ENCODE assay signal across 8 cellular contexts in genomic region chr17:2222901-2223616, GRCh38.
A peak's percentile ranks its signal among the peaks of the same experiment; 100 is the strongest.
DNase-seq lines count a peak whose midpoint lies in the region; ATAC-seq and TF ChIP-seq lines count a peak whose summit lies in the region.

No MANE protein-coding gene starts in this region.

- H3K27me3 Mint-ChIP-seq in activated T-cell treated with anti-CD3 and anti-CD28 coated beads, Interleukin-2, amount 50 U/mL, for 72 hours (ENCODE audit: low read depth): no peaks in the 10 kb centered on the region

- peak; percentile 80 to 82 for ATAC-seq in activated T-cell treated with anti-CD3 and anti-CD28 coated beads, Interleukin-2, amount 50 U/mL, for 72 hours (replicated peaks in 1 of 2)
- ATAC-seq in heart left ventricle: peak; percentile 93 to 98 (median 96)
- ATAC-seq in HG03469 (IDR thresholded peaks at IDR 0.05; ENCODE audit: unreplicated experiment): no peak

- no peak for TF ChIP-seq CTCF in HEK293 (tag by site-specific recombination; IDR thresholded peaks at IDR 0.05)
- TF ChIP-seq CTCF in heart left ventricle (IDR thresholded peaks at IDR 0.05): peak in 1 of 12 donors; percentile 6

- H3K36me3 ChIP-seq in HEK293 (ENCODE audit: control insufficient read depth in 2 of 2, insufficient read depth in 1 of 2, low read length in 2 of 2): peaks cover 7 to 16% of the 10 kb centered on the region in 2 experiments; a peak in 2 of 3 replicates
- peaks cover 0 to 21% (median 0%) of the 10 kb centered on the region in 9 donors for H3K36me3 ChIP-seq in heart left ventricle

- DNase-seq in A172 (ENCODE audit: low spot score): peak; percentile 68
- peak; percentile 61 to 63 for DNase-seq in activated T-cell treated with anti-CD3 and anti-CD28 coated beads, Interleukin-2, amount 50 U/mL, for 72 hours
- peak in 4 of 5 donors; percentile 59 to 87 (median 72) for DNase-seq in heart left ventricle
- DNase-seq in stimulated activated CD4-positive, alpha-beta T cell treated with anti-CD3 and anti-CD28 coated beads, Interleukin-2, amount 100 ng/mL, for 4 hours (ENCODE audit: low read depth): peak; percentile 12
- no peak for DNase-seq in H4 (ENCODE audit: low spot score)
- DNase-seq in GDM1 (lab: John Stamatoyannopoulos, UW): no peak

- H3K36me3 Mint-ChIP-seq in activated T-cell treated with anti-CD3 and anti-CD28 coated beads, Interleukin-2, amount 50 U/mL, for 72 hours (ENCODE audit: insufficient read depth in 2 of 2): peaks cover 0 to 6% of the 10 kb centered on the region in 2 donors

- peak overlapping the region; percentile 66 for H3K27ac Mint-ChIP-seq in activated T-cell treated with anti-CD3 and anti-CD28 coated beads, Interleukin-2, amount 50 U/mL, for 72 hours

- H3K4me1 Mint-ChIP-seq in activated T-cell treated with anti-CD3 and anti-CD28 coated beads, Interleukin-2, amount 50 U/mL, for 72 hours (ENCODE audit: low read depth): peaks cover 39% of the 10 kb centered on the region

- H3K4me3 ChIP-seq in HEK293 (ENCODE audit: low read depth, low read length) (no peak overlapping the region), heart left ventricle (no peak overlapping the region)

- CTCF ChIA-PET in HEK293 (lab: Yijun Ruan, JAX): interaction anchor here (0.6 to 2.2 kb wide), 8 partner anchors 22 to 355 kb away, joined by 3 to 11 read pairs (median 4); no protein-coding TSS in a partner anchor

- H3K9me3 ChIP-seq in HEK293 (ENCODE audit: control insufficient read depth, insufficient read depth, low read depth, low read length): no peaks in the 10 kb centered on the region
- no peaks in the 10 kb centered on the region for H3K9me3 ChIP-seq in heart left ventricle

- H3K4me1 ChIP-seq in HEK293 (ENCODE audit: control insufficient read depth, insufficient read depth, low read length) (peaks cover 3% of the 10 kb centered on the region; the same call in 1 of the 2 replicates), heart left ventricle (peaks cover 0 to 32% (median 15%) of the 10 kb centered on the region in 12 donors)

- POLR2A ChIA-PET in HEK293 (lab: Yijun Ruan, JAX): no interaction called here

- H3K27ac ChIP-seq in HEK293 (ENCODE audit: extremely low read depth, low read depth, low read length) (no peak overlapping the region), heart left ventricle (peak overlapping the region in 11 of 12 donors; percentile 33 to 82 (median 71))

- intact Hi-C loops in heart left ventricle (cut with DNase I): loop anchor here in 2 of 10 donors (5.0 kb wide), 2 partner anchors 41 to 126 kb away; no protein-coding TSS in a partner anchor

- H3K9me3 Mint-ChIP-seq in activated T-cell treated with anti-CD3 and anti-CD28 coated beads, Interleukin-2, amount 50 U/mL, for 72 hours: no peaks in the 10 kb centered on the region

- TF ChIP-seq POLR2A in heart left ventricle (IDR thresholded peaks at IDR 0.05): no peak

- peak overlapping the region; percentile 52 to 60 for H3K4me3 Mint-ChIP-seq in activated T-cell treated with anti-CD3 and anti-CD28 coated beads, Interleukin-2, amount 50 U/mL, for 72 hours

- 31 to 44% (median 41%) methylated on average over 10 of the region's 10 CpGs for WGBS in heart left ventricle, 4 donors

- H3K27me3 ChIP-seq in heart left ventricle: no peaks in the 10 kb centered on the region

TF ChIP-seq in HEK293, 187 proteins besides CTCF, POLR2A, EP300 and RAD21:
- TF ChIP-seq ZNF114 (tag by site-specific recombination; IDR thresholded peaks at IDR 0.05): no peak
- no peak for TF ChIP-seq ZNF223 (tag by site-specific recombination; IDR thresholded peaks at IDR 0.05)
- no peak for TF ChIP-seq ZBTB8A (tag by site-specific recombination; IDR thresholded peaks at IDR 0.05)
- no peak for TF ChIP-seq GLIS2 (tag by site-specific recombination; IDR thresholded peaks at IDR 0.05)
- TF ChIP-seq KLF7 (tag by site-specific recombination; IDR thresholded peaks at IDR 0.05; ENCODE audit: borderline replicate concordance): no peak
- TF ChIP-seq INSM2 (tag by site-specific recombination; IDR thresholded peaks at IDR 0.05): no peak
- no peak for TF ChIP-seq KLF1 (tag by site-specific recombination; IDR thresholded peaks at IDR 0.05)
- TF ChIP-seq, protein P1, sequence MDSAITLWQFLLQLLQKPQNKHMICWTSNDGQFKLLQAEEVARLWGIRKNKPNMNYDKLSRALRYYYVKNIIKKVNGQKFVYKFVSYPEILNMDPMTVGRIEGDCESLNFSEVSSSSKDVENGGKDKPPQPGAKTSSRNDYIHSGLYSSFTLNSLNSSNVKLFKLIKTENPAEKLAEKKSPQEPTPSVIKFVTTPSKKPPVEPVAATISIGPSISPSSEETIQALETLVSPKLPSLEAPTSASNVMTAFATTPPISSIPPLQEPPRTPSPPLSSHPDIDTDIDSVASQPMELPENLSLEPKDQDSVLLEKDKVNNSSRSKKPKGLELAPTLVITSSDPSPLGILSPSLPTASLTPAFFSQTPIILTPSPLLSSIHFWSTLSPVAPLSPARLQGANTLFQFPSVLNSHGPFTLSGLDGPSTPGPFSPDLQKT (IDR thresholded peaks at IDR 0.05; ENCODE audit: borderline replicate concordance, low read depth, low read length): no peak
- TF ChIP-seq GLI2 (tag by site-specific recombination; IDR thresholded peaks at IDR 0.05; ENCODE audit: borderline replicate concordance, low read depth): no peak
- peak; percentile 66 for TF ChIP-seq ZNF629 (tag by site-specific recombination; IDR thresholded peaks at IDR 0.05)
- TF ChIP-seq ZBTB21 (tag by site-specific recombination; IDR thresholded peaks at IDR 0.05): peak; percentile 47; the same call in 1 of the 2 replicates
- 0 out of 2 replicates have a peak, but pooled peaks have one; percentile 42 for TF ChIP-seq GFI1B (tag by site-specific recombination; IDR thresholded peaks at IDR 0.05)
- no peak for TF ChIP-seq ZNF776 (tag by site-specific recombination; IDR thresholded peaks at IDR 0.05; ENCODE audit: borderline replicate concordance)
- no peak for TF ChIP-seq ZNF529 (tag by site-specific recombination; IDR thresholded peaks at IDR 0.05; ENCODE audit: insufficient replicate concordance)
- no peak for TF ChIP-seq ZBTB10 (tag by site-specific recombination; IDR thresholded peaks at IDR 0.05)
- no peak for TF ChIP-seq FEZF1 (tag by site-specific recombination; IDR thresholded peaks at IDR 0.05)
- TF ChIP-seq, protein P2, sequence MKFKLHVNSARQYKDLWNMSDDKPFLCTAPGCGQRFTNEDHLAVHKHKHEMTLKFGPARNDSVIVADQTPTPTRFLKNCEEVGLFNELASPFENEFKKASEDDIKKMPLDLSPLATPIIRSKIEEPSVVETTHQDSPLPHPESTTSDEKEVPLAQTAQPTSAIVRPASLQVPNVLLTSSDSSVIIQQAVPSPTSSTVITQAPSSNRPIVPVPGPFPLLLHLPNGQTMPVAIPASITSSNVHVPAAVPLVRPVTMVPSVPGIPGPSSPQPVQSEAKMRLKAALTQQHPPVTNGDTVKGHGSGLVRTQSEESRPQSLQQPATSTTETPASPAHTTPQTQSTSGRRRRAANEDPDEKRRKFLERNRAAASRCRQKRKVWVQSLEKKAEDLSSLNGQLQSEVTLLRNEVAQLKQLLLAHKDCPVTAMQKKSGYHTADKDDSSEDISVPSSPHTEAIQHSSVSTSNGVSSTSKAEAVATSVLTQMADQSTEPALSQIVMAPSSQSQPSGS (tag by site-specific recombination; IDR thresholded peaks at IDR 0.05; ENCODE audit: low read depth): peak; percentile 87
- 0 out of 2 replicates have a peak, but pooled peaks have one; percentile 34 for TF ChIP-seq MYNN (tag by site-specific recombination; IDR thresholded peaks at IDR 0.05; ENCODE audit: borderline replicate concordance)
- TF ChIP-seq HOXD13 (CRISPR knock-in tag; IDR thresholded peaks at IDR 0.05; ENCODE audit: borderline replicate concordance): no peak
- no peak for TF ChIP-seq OVOL3 (tag by site-specific recombination; IDR thresholded peaks at IDR 0.05)
TF ChIP-seq in HEK293: peak in this region for 5.

Comparison
In these comparisons a context has a peak if more than half of its experiments do, and no peak if none do; other contexts are left out.
1. DNase-seq: peak in A172 (single experiment), activated T-cell treated with anti-CD3 and anti-CD28 coated beads, Interleukin-2, amount 50 U/mL, for 72 hours (2 of 2), heart left ventricle (4 of 5) and stimulated activated CD4-positive, alpha-beta T cell treated with anti-CD3 and anti-CD28 coated beads, Interleukin-2, amount 100 ng/mL, for 4 hours (single experiment); none in H4 (single experiment) and GDM1 (single experiment).